In the genomic region with DNA sequence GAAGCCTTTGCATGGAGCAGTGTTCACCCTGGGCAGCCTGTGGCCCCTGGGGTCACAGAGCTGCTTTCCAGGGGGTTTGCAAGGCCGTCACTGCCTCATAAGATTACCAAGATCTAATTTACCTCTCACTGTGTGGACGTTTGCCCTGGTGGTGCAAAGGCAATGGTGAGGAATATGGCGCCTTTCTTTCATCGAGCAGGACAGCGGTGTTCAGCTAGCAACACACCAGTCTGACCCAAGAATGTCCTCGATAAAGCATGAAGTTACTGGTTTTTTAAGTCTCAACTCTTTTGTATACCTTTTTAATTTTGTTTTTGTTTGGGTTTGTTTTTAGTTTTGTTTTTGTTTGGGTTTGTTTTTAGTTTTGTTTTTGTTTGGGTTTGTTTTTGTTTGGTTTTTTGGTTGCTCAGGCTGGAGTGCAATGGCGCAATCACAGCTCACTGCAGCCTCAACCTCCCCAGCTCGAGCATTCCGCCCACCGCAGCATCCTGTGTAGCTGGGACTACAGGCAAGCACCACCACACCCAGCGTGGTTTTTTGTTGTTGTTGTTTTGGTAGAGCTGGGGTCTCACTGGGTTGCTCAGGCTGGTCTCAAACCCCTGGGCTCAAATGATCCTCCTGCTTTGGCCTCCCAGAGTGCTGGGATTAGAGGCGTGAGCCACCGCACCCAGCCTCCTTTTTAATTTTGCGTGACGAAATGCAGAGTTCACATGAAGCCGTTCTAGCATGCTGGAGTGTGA, we compare ENCODE assay signal across 10 cellular contexts. TPM values are rescaled to one million over a fixed set of nuclear protein-coding genes. Genes with fewer than 3 reads are reported as not detected.
DNase-seq lines count a peak whose midpoint lies in the region; ATAC-seq and TF ChIP-seq lines count a peak whose summit lies in the region.
"Had no signal": no experiment of that assay in that cellular context is flagged by ENCODE, and none has a peak within 500 bp of the region (broad histone marks: within the 10 kb centered on the region; RNA-seq: fewer than 3 reads in every experiment).

No MANE protein-coding gene starts in this region.

- CTCF ChIA-PET in CD4-positive, alpha-beta T cell (lab: Charles Lee): interaction anchor here (1.5 to 4.1 kb wide), 4 partner anchors 10 to 112 kb away, joined by 3 to 29 read pairs (median 6); no protein-coding TSS in a partner anchor

- no peaks in the 10 kb centered on the region for H3K27me3 Mint-ChIP-seq in CD4-positive, alpha-beta T cell
- H3K27me3 Mint-ChIP-seq in activated naive CD8-positive, alpha-beta T cell treated with anti-CD3 and anti-CD28 coated beads for 36 hours: no peaks in the 10 kb centered on the region

- TF ChIP-seq CTCF in CD4-positive, alpha-beta T cell (IDR thresholded peaks at IDR 0.05): no peak

- ATAC-seq in CD4-positive, alpha-beta T cell (ENCODE audit: poor library complexity): peak; percentile 19
- no peak for ATAC-seq in HG02981 (IDR thresholded peaks at IDR 0.05; ENCODE audit: unreplicated experiment)

- H3K27me3 ChIP-seq in CD4-positive, alpha-beta T cell (ENCODE audit: control insufficient read depth, insufficient read depth, low read length): no peaks in the 10 kb centered on the region

- no peaks in the 10 kb centered on the region for H3K9me3 ChIP-seq in CD4-positive, alpha-beta T cell (ENCODE audit: control insufficient read depth, low read length)

- POLR2A ChIA-PET in CD4-positive, alpha-beta T cell (lab: Charles Lee): interaction anchor here (0.7 to 5.8 kb wide), 20 partner anchors 9 to 113 kb away, joined by 3 to 390 read pairs (median 6); no protein-coding TSS in a partner anchor

- intact Hi-C loops in CD4-positive, alpha-beta T cell (cut with DNase I, micrococcal nuclease): loop anchor here in 1 of 2 experiments (10.0 kb wide), 1 partner anchor 265 kb away; a partner anchor contains a TSS

- H3K36me3 Mint-ChIP-seq in CD4-positive, alpha-beta T cell (ENCODE audit: low read depth): peaks cover 71% of the 10 kb centered on the region
- peaks cover 52% of the 10 kb centered on the region for H3K36me3 Mint-ChIP-seq in activated naive CD8-positive, alpha-beta T cell treated with anti-CD3 and anti-CD28 coated beads for 36 hours

- peak overlapping the region; percentile 98 for H3K27ac ChIP-seq in CD4-positive, alpha-beta T cell (ENCODE audit: low read depth, low read length)
- H3K27ac ChIP-seq in substantia nigra (ENCODE audit: low read depth, low read length, poor library complexity, severe bottlenecking): no peak overlapping the region

- no peaks in the 10 kb centered on the region for H3K9me3 Mint-ChIP-seq in CD4-positive, alpha-beta T cell
- no peaks in the 10 kb centered on the region for H3K9me3 Mint-ChIP-seq in activated naive CD8-positive, alpha-beta T cell treated with anti-CD3 and anti-CD28 coated beads for 36 hours

- peak; percentile 67 to 83 (median 74) for DNase-seq in CD4-positive, alpha-beta T cell
- DNase-seq in activated CD4-positive, alpha-beta T cell treated with anti-CD3 and anti-CD28 coated beads for 4 hours: peak; percentile 50 to 64
- DNase-seq in activated naive CD8-positive, alpha-beta T cell treated with anti-CD3 and anti-CD28 coated beads for 36 hours: peak; percentile 68
- DNase-seq in stimulated activated CD4-positive, alpha-beta T cell treated with anti-CD3 and anti-CD28 coated beads, Interleukin-15, amount 100 ng/mL, for 24 hours: peak; percentile 73
- no peak for DNase-seq in NCI-H2171 treated with DMSO at 0.1 percent for 48 hours (lab: John Stamatoyannopoulos, UW)
- no peak for DNase-seq in HCEC 1CT
- no peak for DNase-seq in substantia nigra (lab: John Stamatoyannopoulos, UW)
- DNase-seq: anterior cingulate cortex, NCI-H146 had no signal

- H3K27ac Mint-ChIP-seq in CD4-positive, alpha-beta T cell: peak overlapping the region; percentile 98
- peak overlapping the region; percentile 95 for H3K27ac Mint-ChIP-seq in activated naive CD8-positive, alpha-beta T cell treated with anti-CD3 and anti-CD28 coated beads for 36 hours

- peaks cover 91% of the 10 kb centered on the region for H3K4me1 Mint-ChIP-seq in CD4-positive, alpha-beta T cell (ENCODE audit: low read depth)
- H3K4me1 Mint-ChIP-seq in activated naive CD8-positive, alpha-beta T cell treated with anti-CD3 and anti-CD28 coated beads for 36 hours: peaks cover 89% of the 10 kb centered on the region

- H3K4me3 Mint-ChIP-seq in CD4-positive, alpha-beta T cell: peak overlapping the region; percentile 78
- H3K4me3 Mint-ChIP-seq in activated naive CD8-positive, alpha-beta T cell treated with anti-CD3 and anti-CD28 coated beads for 36 hours: peak overlapping the region; percentile 76

RNA-seq across cellular contexts. Expression of a gene that starts 57.9 kb away (rescaled TPM):
- total RNA-seq in CD4-positive, alpha-beta T cell: 100 to 1,000 TPM; 463 to 487 TPM
- 100 to 1,000 TPM; 209 to 221 TPM for total RNA-seq in activated naive CD8-positive, alpha-beta T cell treated with anti-CD3 and anti-CD28 coated beads for 36 hours

Comparison
In these comparisons a context has a peak if more than half of its experiments do, and no peak if none do; other contexts are left out.
1. DNase-seq: peak in CD4-positive, alpha-beta T cell (10 of 10), activated CD4-positive, alpha-beta T cell treated with anti-CD3 and anti-CD28 coated beads for 4 hours (2 of 2), activated naive CD8-positive, alpha-beta T cell treated with anti-CD3 and anti-CD28 coated beads for 36 hours (single experiment) and stimulated activated CD4-positive, alpha-beta T cell treated with anti-CD3 and anti-CD28 coated beads, Interleukin-15, amount 100 ng/mL, for 24 hours (single experiment); none in NCI-H2171 treated with DMSO at 0.1 percent for 48 hours (single experiment), HCEC 1CT (single experiment) and substantia nigra (0 of 49).